In the genomic region with DNA sequence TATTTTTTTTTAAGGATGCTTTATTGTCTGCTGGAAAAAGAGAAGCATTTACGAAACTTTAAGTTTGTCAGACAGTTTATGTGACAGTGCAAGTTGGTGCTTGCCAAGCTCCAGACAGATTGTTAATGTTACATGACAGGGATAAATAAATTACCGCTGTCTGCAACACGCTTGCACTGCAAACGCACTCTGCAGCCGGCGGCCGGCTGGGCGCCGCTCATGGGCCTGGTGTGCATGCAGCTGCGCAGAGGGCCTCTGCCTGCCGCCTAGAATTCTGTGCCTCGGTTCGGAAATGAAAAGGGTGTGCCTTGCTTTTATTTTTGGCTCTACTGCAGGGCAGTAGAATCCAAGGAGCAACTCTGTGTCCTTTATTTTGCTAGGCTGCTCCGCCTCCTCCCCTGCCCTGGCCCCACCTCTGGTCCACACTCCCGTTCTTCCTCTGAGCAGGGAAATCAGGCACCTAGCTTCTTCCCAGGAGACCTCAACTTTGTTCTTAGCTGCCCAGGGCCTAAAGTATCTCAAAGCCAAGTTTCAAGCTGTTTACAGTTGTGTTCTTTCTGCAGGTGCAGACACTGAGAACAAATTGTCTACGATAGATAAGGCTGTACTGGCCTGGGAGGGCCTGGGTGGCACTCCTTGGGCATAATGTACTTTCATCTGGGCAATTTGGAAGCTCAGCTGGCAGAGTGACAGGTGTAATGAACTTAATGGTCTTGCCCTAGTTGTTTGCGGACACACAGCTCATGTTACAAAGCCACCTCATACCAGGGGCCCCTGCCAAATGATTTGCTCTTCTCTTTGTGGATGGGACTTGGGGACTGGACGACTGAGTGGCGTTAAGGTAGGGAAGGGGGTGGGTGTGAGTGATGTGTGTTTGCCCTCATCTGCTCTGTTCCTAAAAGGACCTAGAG, we compare ENCODE assay signal across 1 cellular context.
TF ChIP-seq lines count a peak whose summit lies in the region.

No MANE protein-coding gene starts in this region.

TF ChIP-seq in K562, 482 proteins besides CTCF, POLR2A, EP300 and RAD21:
- TF ChIP-seq ZNF79 (CRISPR knock-in tag; IDR thresholded peaks at IDR 0.05; ENCODE audit: low read depth), result no peak
- TF ChIP-seq JUNB (CRISPR knock-in tag; conservative IDR thresholded peaks at IDR 0.05), result no peak
- no peak for TF ChIP-seq MYNN (IDR thresholded peaks at IDR 0.05)
- no peak for TF ChIP-seq MYNN (CRISPR knock-in tag; IDR thresholded peaks at IDR 0.05)
- no peak for TF ChIP-seq TSC22D4 (tag; IDR thresholded peaks at IDR 0.05)
- TF ChIP-seq NRF1 (conservative IDR thresholded peaks at IDR 0.05 in 1 of 2, IDR thresholded peaks at IDR 0.05 in 1 of 2), result peak; percentile 27 to 46; a peak in 2 of 4 replicates
- TF ChIP-seq ZNF584 (CRISPR knock-in tag; IDR thresholded peaks at IDR 0.05; ENCODE audit: low read depth), result no peak
- TF ChIP-seq POLR2AphosphoS5 (IDR thresholded peaks at IDR 0.05; ENCODE audit: control insufficient read depth, insufficient read depth, low read depth, low read length), result no peak
- TF ChIP-seq, protein P1, sequence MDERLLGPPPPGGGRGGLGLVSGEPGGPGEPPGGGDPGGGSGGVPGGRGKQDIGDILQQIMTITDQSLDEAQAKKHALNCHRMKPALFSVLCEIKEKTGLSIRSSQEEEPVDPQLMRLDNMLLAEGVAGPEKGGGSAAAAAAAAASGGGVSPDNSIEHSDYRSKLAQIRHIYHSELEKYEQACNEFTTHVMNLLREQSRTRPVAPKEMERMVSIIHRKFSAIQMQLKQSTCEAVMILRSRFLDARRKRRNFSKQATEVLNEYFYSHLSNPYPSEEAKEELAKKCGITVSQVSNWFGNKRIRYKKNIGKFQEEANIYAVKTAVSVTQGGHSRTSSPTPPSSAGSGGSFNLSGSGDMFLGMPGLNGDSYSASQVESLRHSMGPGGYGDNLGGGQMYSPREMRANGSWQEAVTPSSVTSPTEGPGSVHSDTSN (CRISPR knock-in tag; IDR thresholded peaks at IDR 0.05; ENCODE audit: low read depth), result no peak
- TF ChIP-seq, protein P1 (tag; conservative IDR thresholded peaks at IDR 0.05; ENCODE audit: low read depth), result 0 out of 2 replicates have a peak, but pooled peaks have one; percentile 6
- no peak for TF ChIP-seq ZNF41 (CRISPR knock-in tag; conservative IDR thresholded peaks at IDR 0.05)
- TF ChIP-seq, protein P2, sequence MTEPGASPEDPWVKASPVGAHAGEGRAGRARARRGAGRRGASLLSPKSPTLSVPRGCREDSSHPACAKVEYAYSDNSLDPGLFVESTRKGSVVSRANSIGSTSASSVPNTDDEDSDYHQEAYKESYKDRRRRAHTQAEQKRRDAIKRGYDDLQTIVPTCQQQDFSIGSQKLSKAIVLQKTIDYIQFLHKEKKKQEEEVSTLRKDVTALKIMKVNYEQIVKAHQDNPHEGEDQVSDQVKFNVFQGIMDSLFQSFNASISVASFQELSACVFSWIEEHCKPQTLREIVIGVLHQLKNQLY (CRISPR knock-in tag; conservative IDR thresholded peaks at IDR 0.05), result no peak
- no peak for TF ChIP-seq TAF15 (IDR thresholded peaks at IDR 0.05; ENCODE audit: low read depth, low read length)
- no peak for TF ChIP-seq PRPF4 (IDR thresholded peaks at IDR 0.05; ENCODE audit: insufficient read depth, low read depth, low read length, poor library complexity, severe bottlenecking)
